ENCODE assay signal across 1 cellular context in genomic region chr17:42000399-42001076, GRCh38.
TF ChIP-seq lines count a peak whose summit lies in the region.

No MANE protein-coding gene starts in this region.

TF ChIP-seq in HepG2, 621 proteins besides CTCF, POLR2A, EP300 and RAD21:
- TF ChIP-seq ZNF484 (CRISPR knock-in tag; IDR thresholded peaks at IDR 0.05; ENCODE audit: borderline replicate concordance, low read depth) = no peak
- no peak for TF ChIP-seq ZNF570 (CRISPR knock-in tag; IDR thresholded peaks at IDR 0.05; ENCODE audit: borderline replicate concordance)
- TF ChIP-seq PHF5A (CRISPR knock-in tag; IDR thresholded peaks at IDR 0.05; ENCODE audit: low read depth, unreplicated experiment) = no peak
- no peak for TF ChIP-seq TFDP2 (CRISPR knock-in tag; IDR thresholded peaks at IDR 0.05)
- no peak for TF ChIP-seq EEA1 (CRISPR knock-in tag; IDR thresholded peaks at IDR 0.05; ENCODE audit: borderline replicate concordance)
- TF ChIP-seq THAP9 (CRISPR knock-in tag; IDR thresholded peaks at IDR 0.05; ENCODE audit: borderline replicate concordance) = no peak
- TF ChIP-seq NR2F6 (IDR thresholded peaks at IDR 0.05) = no peak
- TF ChIP-seq NR2F6 (CRISPR knock-in tag; IDR thresholded peaks at IDR 0.05) = no peak
- no peak for TF ChIP-seq FOXA3 (CRISPR knock-in tag; IDR thresholded peaks at IDR 0.05)
- TF ChIP-seq ZNF788 (CRISPR knock-in tag; IDR thresholded peaks at IDR 0.05; ENCODE audit: borderline replicate concordance) = no peak
TF ChIP-seq in HepG2: peak in this region for 0.
